In the genomic region with DNA sequence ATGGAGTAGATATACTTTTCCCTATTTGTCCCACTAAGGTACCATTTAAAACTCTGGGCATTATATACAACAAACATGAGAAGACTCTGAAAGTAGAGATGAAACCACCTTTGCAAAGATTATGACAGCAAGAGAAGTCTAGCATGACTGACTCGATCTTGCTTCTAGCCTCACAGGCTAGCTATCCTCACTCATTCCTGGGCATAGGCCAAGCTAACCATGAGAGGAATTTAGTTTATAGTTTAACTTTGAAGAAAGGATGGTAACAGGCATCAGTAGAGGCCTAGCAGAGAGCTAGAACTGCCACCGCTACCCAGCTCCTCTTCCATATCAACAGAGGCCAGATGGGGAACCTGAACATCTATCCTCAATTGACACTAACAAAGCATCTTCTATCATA, we compare ENCODE assay signal across 23 cellular contexts.
"Had no signal": no experiment of that assay in that cellular context is flagged by ENCODE, and none has a peak within 500 bp of the region (broad histone marks: within the 10 kb centered on the region; RNA-seq: fewer than 3 reads in every experiment).

No MANE protein-coding gene starts in this region.

- H3K36me3 ChIP-seq: brain microvascular endothelial cell, right atrium auricular region, tibial artery, WERI-Rb-1 had no signal

- H3K27me3 ChIP-seq: brain microvascular endothelial cell, right atrium auricular region, tibial artery had no signal

- H3K9me3 ChIP-seq: right atrium auricular region, tibial artery had no signal

- H3K27ac Mint-ChIP-seq: activated CD8-positive, alpha-beta T cell treated with anti-CD3 and anti-CD28 coated beads, Interleukin-2, amount 10 ng/mL, durations not matched to agents 7 days and 5 days; activated naive CD4-positive, alpha-beta T cell treated with anti-CD3 and anti-CD28 coated beads, Interleukin-2, amount 50 U/mL, for 72 hours; natural killer cell treated with Interleukin-12 subunit alpha and Interleukin-12 subunit beta and Interleukin-15 and Interleukin-18, amount 100 ng/mL, for 72 hours; T-helper 17 cell had no signal

- DNase-seq: activated CD4-positive, alpha-beta T cell treated with anti-CD3 and anti-CD28 coated beads for 4 hours; activated CD8-positive, alpha-beta memory T cell treated with anti-CD3 and anti-CD28 coated beads, Interleukin-2, amount 50 U/mL, for 4 hours; activated CD8-positive, alpha-beta T cell treated with anti-CD3 and anti-CD28 coated beads, Interleukin-2, amount 10 ng/mL, durations not matched to agents 7 days and 5 days; activated gamma-delta T cell; activated T-cell treated with anti-CD3 and anti-CD28 coated beads, Interleukin-2, amount 50 U/mL, for 48 hours; amniotic stem cell; brain microvascular endothelial cell; effector memory CD4-positive, alpha-beta T cell; islet precursor cell; left ventricle myocardium superior; nucleus accumbens; stimulated activated CD4-positive, alpha-beta T cell treated with anti-CD3 and anti-CD28 coated beads, Interleukin-15, amount 100 ng/mL, for 24 hours; stimulated activated CD4-positive, alpha-beta T cell treated with anti-CD3 and anti-CD28 coated beads, Interleukin-4, amount 100 ng/mL, for 1 hour; stimulated activated naive CD4-positive, alpha-beta T cell; T-helper 17 cell; tibial artery; WERI-Rb-1 had no signal

- H3K27ac ChIP-seq: brain microvascular endothelial cell, right atrium auricular region, tibial artery, WERI-Rb-1 had no signal

- ATAC-seq: activated CD8-positive, alpha-beta T cell treated with anti-CD3 and anti-CD28 coated beads, Interleukin-2, amount 10 ng/mL, durations not matched to agents 7 days and 5 days; activated naive CD4-positive, alpha-beta T cell treated with anti-CD3 and anti-CD28 coated beads, Interleukin-2, amount 50 U/mL, for 72 hours; left ventricle myocardium superior; natural killer cell treated with Interleukin-12 subunit alpha and Interleukin-12 subunit beta and Interleukin-15 and Interleukin-18, amount 100 ng/mL, for 72 hours; T-helper 17 cell had no signal

- H3K4me1 ChIP-seq: right atrium auricular region, tibial artery had no signal

- H3K9me3 Mint-ChIP-seq: activated naive CD4-positive, alpha-beta T cell treated with anti-CD3 and anti-CD28 coated beads, Interleukin-2, amount 50 U/mL, for 72 hours; central memory CD8-positive, alpha-beta T cell; natural killer cell treated with Interleukin-12 subunit alpha and Interleukin-12 subunit beta and Interleukin-15 and Interleukin-18, amount 100 ng/mL, for 72 hours had no signal

- FAIRE-seq: frontal cortex, urothelium cell line had no signal

- H3K4me3 Mint-ChIP-seq: activated CD8-positive, alpha-beta T cell treated with anti-CD3 and anti-CD28 coated beads, Interleukin-2, amount 10 ng/mL, durations not matched to agents 7 days and 5 days; central memory CD8-positive, alpha-beta T cell; natural killer cell treated with Interleukin-12 subunit alpha and Interleukin-12 subunit beta and Interleukin-15 and Interleukin-18, amount 100 ng/mL, for 72 hours; T-helper 17 cell had no signal

- H3K4me3 ChIP-seq: right atrium auricular region, tibial artery had no signal

- H3K36me3 Mint-ChIP-seq: activated naive CD4-positive, alpha-beta T cell treated with anti-CD3 and anti-CD28 coated beads, Interleukin-2, amount 50 U/mL, for 72 hours; natural killer cell treated with Interleukin-12 subunit alpha and Interleukin-12 subunit beta and Interleukin-15 and Interleukin-18, amount 100 ng/mL, for 72 hours had no signal

- H3K4me1 Mint-ChIP-seq: central memory CD8-positive, alpha-beta T cell had no signal
